ENCODE assay signal across 13 cellular contexts in the genomic region with DNA sequence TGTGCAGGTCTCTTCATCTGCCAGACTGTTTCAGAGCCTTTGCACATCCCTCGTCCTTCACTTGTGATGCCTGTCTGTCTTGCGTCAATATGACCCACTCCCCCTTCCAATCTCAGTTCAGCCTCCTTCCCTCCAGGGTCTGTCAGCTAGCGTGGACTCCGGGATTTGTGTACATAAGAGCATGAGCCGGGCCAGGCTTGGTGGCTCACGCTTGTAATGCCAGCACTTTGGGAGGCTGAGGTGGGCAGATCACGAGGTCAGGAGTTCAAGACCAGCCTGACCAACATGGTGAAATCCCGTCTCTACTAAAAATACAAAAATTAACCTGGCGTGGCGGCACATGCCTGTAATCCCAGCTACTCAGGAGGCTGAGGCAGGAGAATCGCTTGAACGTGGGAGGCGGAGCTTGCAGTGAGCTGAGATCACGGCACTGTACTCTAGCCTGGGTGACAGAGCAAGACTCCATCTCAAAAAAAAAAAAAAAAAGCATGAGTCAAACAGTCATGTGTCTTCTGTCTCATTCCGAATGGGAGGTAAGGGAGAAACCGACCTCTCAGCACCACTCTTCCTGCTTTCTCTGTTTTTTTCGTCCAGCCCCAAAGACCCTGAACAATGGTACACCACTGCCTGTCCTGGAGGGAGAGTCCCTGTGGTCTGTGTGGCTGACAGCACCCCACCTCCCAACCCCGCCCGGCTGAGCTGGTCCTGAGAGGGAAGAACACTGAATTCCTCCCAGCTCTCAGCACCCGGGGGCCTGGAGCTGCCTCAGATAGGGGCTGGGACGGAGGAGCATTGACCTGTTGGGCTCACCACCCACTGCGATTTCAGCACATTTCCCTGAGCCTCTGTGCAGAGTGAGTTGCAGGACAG. TPM values are rescaled to one million over a fixed set of nuclear protein-coding genes. Genes with fewer than 3 reads are reported as not detected.
A peak's percentile ranks its signal among the peaks of the same experiment; 100 is the strongest.
DNase-seq lines count a peak whose midpoint lies in the region; ATAC-seq, FAIRE-seq and TF ChIP-seq lines count a peak whose summit lies in the region.
"Had no signal": no experiment of that assay in that cellular context is flagged by ENCODE, and none has a peak within 500 bp of the region (broad histone marks: within the 10 kb centered on the region; RNA-seq: fewer than 3 reads in every experiment).

No MANE protein-coding gene starts in this region.

- no peaks in the 10 kb centered on the region for H3K36me3 ChIP-seq in BLaER1

- H3K4me2 ChIP-seq in BLaER1 = peak overlapping the region; percentile 96

- no peak for ATAC-seq in GM18867 (IDR thresholded peaks at IDR 0.05; ENCODE audit: unreplicated experiment)
- no peak for ATAC-seq in HG03280 (IDR thresholded peaks at IDR 0.05; ENCODE audit: unreplicated experiment)

- no peak overlapping the region for H3K4me3 Mint-ChIP-seq in activated T-helper 1 cell treated with anti-CD3 and anti-CD28 coated beads, Interleukin-12 subunit alpha, Interleukin-12 subunit beta, Interleukin-2, Interleukin-4 antibody, amounts not matched to agents 30 ng/mL and 10 ng/mL and 1 ng/mL, durations not matched to agents 14 hours and 24 hours and 36 hours

- no peak for FAIRE-seq in H54 (lab: Jason Lieb, UNC)

- H3K27me3 Mint-ChIP-seq in activated T-helper 1 cell treated with anti-CD3 and anti-CD28 coated beads, Interleukin-12 subunit alpha, Interleukin-12 subunit beta, Interleukin-2, Interleukin-4 antibody, amounts not matched to agents 30 ng/mL and 10 ng/mL and 1 ng/mL, durations not matched to agents 14 hours and 24 hours and 36 hours (ENCODE audit: insufficient read depth) = peaks cover 11% of the 10 kb centered on the region

- H3K27ac ChIP-seq in BLaER1 = peak overlapping the region; percentile 69; the same call in 1 of the 2 replicates

- peaks cover 72% of the 10 kb centered on the region for H3K4me1 ChIP-seq in BLaER1
- H3K4me1 ChIP-seq in mononuclear cell (ENCODE audit: insufficient read depth, low read length) = peaks cover 74% of the 10 kb centered on the region

- no peaks in the 10 kb centered on the region for H4K20me1 ChIP-seq in BLaER1

- no peak for TF ChIP-seq POLR2A in H54 (IDR thresholded peaks at IDR 0.05; ENCODE audit: low read depth, low read length)

- H3K4me1 Mint-ChIP-seq in activated T-helper 1 cell treated with anti-CD3 and anti-CD28 coated beads, Interleukin-12 subunit alpha, Interleukin-12 subunit beta, Interleukin-2, Interleukin-4 antibody, amounts not matched to agents 30 ng/mL and 10 ng/mL and 1 ng/mL, durations not matched to agents 14 hours and 24 hours and 36 hours (ENCODE audit: low read depth) = peaks cover 41% of the 10 kb centered on the region

- no peaks in the 10 kb centered on the region for H3K36me3 Mint-ChIP-seq in activated T-helper 1 cell treated with anti-CD3 and anti-CD28 coated beads, Interleukin-12 subunit alpha, Interleukin-12 subunit beta, Interleukin-2, Interleukin-4 antibody, amounts not matched to agents 30 ng/mL and 10 ng/mL and 1 ng/mL, durations not matched to agents 14 hours and 24 hours and 36 hours (ENCODE audit: low read depth)

- peak; percentile 28 for DNase-seq in H54 (ENCODE audit: insufficient read length, low spot score)
- DNase-seq in amniotic epithelial cell (ENCODE audit: low read depth) = peak; percentile 80
- no peak for DNase-seq in foreskin melanocyte
- no peak for DNase-seq in activated T-helper 1 cell treated with anti-CD3 and anti-CD28 coated beads, Interleukin-12 subunit alpha, Interleukin-12 subunit beta, Interleukin-2, Interleukin-4 antibody, amounts not matched to agents 30 ng/mL and 10 ng/mL and 1 ng/mL, durations not matched to agents 14 hours and 24 hours and 36 hours (ENCODE audit: low spot score)
- DNase-seq: COR-L47, Kasumi-1, mesendoderm, NCI-H510A had no signal

- intact Hi-C loops in activated T-helper 1 cell treated with anti-CD3 and anti-CD28 coated beads, Interleukin-12 subunit alpha, Interleukin-12 subunit beta, Interleukin-2, Interleukin-4 antibody, amounts not matched to agents 30 ng/mL and 10 ng/mL and 1 ng/mL, durations not matched to agents 14 hours and 24 hours and 36 hours (cut with micrococcal nuclease) = no loop called here

- no peak overlapping the region for H3K9ac ChIP-seq in BLaER1

- no peak overlapping the region for H3K27ac Mint-ChIP-seq in activated T-helper 1 cell treated with anti-CD3 and anti-CD28 coated beads, Interleukin-12 subunit alpha, Interleukin-12 subunit beta, Interleukin-2, Interleukin-4 antibody, amounts not matched to agents 30 ng/mL and 10 ng/mL and 1 ng/mL, durations not matched to agents 14 hours and 24 hours and 36 hours

- H3K27me3 ChIP-seq in BLaER1 (no peaks in the 10 kb centered on the region), mononuclear cell (ENCODE audit: insufficient read depth, low read length) (no peaks in the 10 kb centered on the region)

- no peaks in the 10 kb centered on the region for H3K9me3 ChIP-seq in BLaER1
- no peaks in the 10 kb centered on the region for H3K9me3 ChIP-seq in mononuclear cell (ENCODE audit: low read depth, low read length)

- H3K9me3 Mint-ChIP-seq in activated T-helper 1 cell treated with anti-CD3 and anti-CD28 coated beads, Interleukin-12 subunit alpha, Interleukin-12 subunit beta, Interleukin-2, Interleukin-4 antibody, amounts not matched to agents 30 ng/mL and 10 ng/mL and 1 ng/mL, durations not matched to agents 14 hours and 24 hours and 36 hours = no peaks in the 10 kb centered on the region

- H3K4me3 ChIP-seq in BLaER1 = no peak overlapping the region
- peak overlapping the region; percentile 18 for H3K4me3 ChIP-seq in mononuclear cell (ENCODE audit: low read length)

RNA-seq across cellular contexts. Expression of a gene that starts 2.4 kb away (rescaled TPM):
- 9.4 TPM for total RNA-seq in mononuclear cell
- 0.29 and 0.42 TPM in 2 replicates for total RNA-seq in activated T-helper 1 cell treated with anti-CD3 and anti-CD28 coated beads, Interleukin-12 subunit alpha, Interleukin-12 subunit beta, Interleukin-2, Interleukin-4 antibody, amounts not matched to agents 30 ng/mL and 10 ng/mL and 1 ng/mL, durations not matched to agents 14 hours and 24 hours and 36 hours

RNA-seq across cellular contexts. Expression of a gene that starts 14.1 kb away (rescaled TPM):
- total RNA-seq in mononuclear cell = 1.9 TPM
- total RNA-seq in activated T-helper 1 cell treated with anti-CD3 and anti-CD28 coated beads, Interleukin-12 subunit alpha, Interleukin-12 subunit beta, Interleukin-2, Interleukin-4 antibody, amounts not matched to agents 30 ng/mL and 10 ng/mL and 1 ng/mL, durations not matched to agents 14 hours and 24 hours and 36 hours = 12.5 and 14.0 TPM in 2 replicates

RNA-seq across cellular contexts. Expression of a gene that starts 19.8 kb away (rescaled TPM):
- 6.0 TPM for total RNA-seq in mononuclear cell
- not detected in 2 replicates for total RNA-seq in activated T-helper 1 cell treated with anti-CD3 and anti-CD28 coated beads, Interleukin-12 subunit alpha, Interleukin-12 subunit beta, Interleukin-2, Interleukin-4 antibody, amounts not matched to agents 30 ng/mL and 10 ng/mL and 1 ng/mL, durations not matched to agents 14 hours and 24 hours and 36 hours

RNA-seq across cellular contexts. Expression of a gene that starts 39.7 kb away (rescaled TPM):
- total RNA-seq in mononuclear cell = 0.10 TPM
- total RNA-seq in activated T-helper 1 cell treated with anti-CD3 and anti-CD28 coated beads, Interleukin-12 subunit alpha, Interleukin-12 subunit beta, Interleukin-2, Interleukin-4 antibody, amounts not matched to agents 30 ng/mL and 10 ng/mL and 1 ng/mL, durations not matched to agents 14 hours and 24 hours and 36 hours = 0.64 and 1.2 TPM in 2 replicates
- total RNA-seq: cerebellum had no signal

RNA-seq across cellular contexts. Expression of a gene that starts 57.5 kb away (rescaled TPM):
- not detected for total RNA-seq in mononuclear cell
- total RNA-seq in activated T-helper 1 cell treated with anti-CD3 and anti-CD28 coated beads, Interleukin-12 subunit alpha, Interleukin-12 subunit beta, Interleukin-2, Interleukin-4 antibody, amounts not matched to agents 30 ng/mL and 10 ng/mL and 1 ng/mL, durations not matched to agents 14 hours and 24 hours and 36 hours = not detected in 2 replicates
- total RNA-seq: cerebellum had no signal

Comparison
In these comparisons a context has a peak if more than half of its experiments do, and no peak if none do; other contexts are left out.
1. DNase-seq: peak in H54 (single experiment) and amniotic epithelial cell (single experiment); none in foreskin melanocyte (single experiment) and activated T-helper 1 cell treated with anti-CD3 and anti-CD28 coated beads, Interleukin-12 subunit alpha, Interleukin-12 subunit beta, Interleukin-2, Interleukin-4 antibody, amounts not matched to agents 30 ng/mL and 10 ng/mL and 1 ng/mL, durations not matched to agents 14 hours and 24 hours and 36 hours (single experiment).